ENCODE assay signal across 31 cellular contexts in the genomic region with DNA sequence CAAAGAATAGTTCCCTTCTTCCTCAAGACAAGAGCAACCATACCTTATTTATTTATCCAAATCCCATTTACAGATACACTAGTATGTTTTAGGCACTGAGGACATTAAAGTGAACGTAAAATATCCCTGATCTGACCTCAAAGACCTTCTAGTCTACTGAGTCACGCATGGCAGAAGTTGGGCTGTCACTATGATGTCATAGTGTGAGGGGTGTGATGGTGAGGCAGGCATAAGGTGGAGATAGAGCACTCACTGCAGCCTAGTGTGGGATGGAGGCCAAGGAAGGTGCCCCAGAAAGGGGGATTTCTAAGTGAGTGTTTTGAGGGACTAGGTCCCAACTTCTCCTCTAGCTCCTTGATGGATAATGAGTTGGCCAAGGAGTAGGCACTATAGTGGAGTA.
A peak's percentile ranks its signal among the peaks of the same experiment; 100 is the strongest.
DNase-seq lines count a peak whose midpoint lies in the region; ATAC-seq, FAIRE-seq and TF ChIP-seq lines count a peak whose summit lies in the region.
"Had no signal": no experiment of that assay in that cellular context is flagged by ENCODE, and none has a peak within 500 bp of the region (broad histone marks: within the 10 kb centered on the region; RNA-seq: fewer than 3 reads in every experiment).

No MANE protein-coding gene starts in this region.

- TF ChIP-seq CTCF in HepG2 (CRISPR knock-in tag; IDR thresholded peaks at IDR 0.05): no peak
- TF ChIP-seq CTCF in right lobe of liver (IDR thresholded peaks at IDR 0.05): no peak
- no peak for TF ChIP-seq CTCF in coronary artery (IDR thresholded peaks at IDR 0.05)

- H3K79me2 ChIP-seq in HepG2 (ENCODE audit: insufficient read depth, low read length): no peaks in the 10 kb centered on the region

- DNase-seq in HepG2 (ENCODE audit: low spot score) (no peak), right lobe of liver (no peak), coronary artery (ENCODE audit: low spot score) (peak; percentile 8)
- DNase-seq in stimulated activated CD4-positive, alpha-beta T cell treated with anti-CD3 and anti-CD28 coated beads, Interleukin-12 subunit alpha, Interleukin-12 subunit beta, amount 100 ng/mL, for 4 hours: no peak
- DNase-seq: 8988T; ACHN; AML-193; BE2C; C1 segment of cervical spinal cord; Caco-2; Calu3; CD4-positive, alpha-beta memory T cell; CD4-positive, alpha-beta T cell; CD4-positive, CD25-positive, alpha-beta regulatory T cell; CD8-positive, alpha-beta memory T cell; CD8-positive, alpha-beta T cell; COR-L47; DMS 273 treated with DMSO at 0.1 percent for 48 hours; DMS153; DMS53; DMS79; DMS79 treated with DMSO at 0.1 percent for 48 hours; DND-41; EL had no signal

- no peak overlapping the region for H3K9ac ChIP-seq in HepG2 (ENCODE audit: insufficient read depth, low read depth, low read length)
- H3K9ac ChIP-seq: BLaER1; BLaER1 treated with 17β-estradiol and CSF1 and Interleukin-3, amounts not matched to agents 10 nM and 100 nM had no signal

- H4K20me1 ChIP-seq in HepG2 (ENCODE audit: insufficient read depth, low read length): no peaks in the 10 kb centered on the region
- H4K20me1 ChIP-seq: BLaER1; BLaER1 treated with 17β-estradiol and CSF1 and Interleukin-3, amounts not matched to agents 10 nM and 100 nM had no signal

- CTCF ChIA-PET in HepG2 (lab: Yijun Ruan, JAX; ENCODE audit: low intra/inter-chr PET ratio, low total read pairs): no interaction called here

- H3K4me1 ChIP-seq in HepG2 (ENCODE audit: insufficient read depth, low read length) (no peaks in the 10 kb centered on the region), right lobe of liver (no peaks in the 10 kb centered on the region)
- H3K4me1 ChIP-seq: A549, BE2C, BLaER1, Caco-2 had no signal

- no peak overlapping the region for H2AFZ ChIP-seq in HepG2 (ENCODE audit: low read length)

- BruUV-seq in HepG2 (replicated peaks; lab: Mats Ljungman, UMichigan): no TSS peak

- POLR2A ChIA-PET in HepG2 (lab: Yijun Ruan, JAX): no interaction called here

- FAIRE-seq in HepG2 (lab: Jason Lieb, UNC): no peak
- FAIRE-seq: A204.1, A549, D721Med had no signal

- in situ Hi-C loops in HepG2 (cut with HindIII; ENCODE audit: extremely low pct_ligation_motif_present, low pct_unique_long_range_greater_than_20kb): no loop called here

- TF ChIP-seq RAD21 in HepG2 (CRISPR knock-in tag; IDR thresholded peaks at IDR 0.05): no peak

- TF ChIP-seq EP300 in HepG2 (IDR thresholded peaks at IDR 0.05; ENCODE audit: low read depth in 2 of 2, low read length in 2 of 2) (no peak), HepG2 (CRISPR knock-in tag; IDR thresholded peaks at IDR 0.05; ENCODE audit: borderline replicate concordance) (no peak)

- TF ChIP-seq POLR2A in HepG2 (IDR thresholded peaks at IDR 0.05; ENCODE audit: insufficient read depth in 1 of 2, low read depth in 2 of 2, low read length in 2 of 2): no peak
- TF ChIP-seq POLR2A in right lobe of liver (IDR thresholded peaks at IDR 0.05): no peak

- H3K36me3 ChIP-seq in HepG2 (replicated peaks in 1 of 2; ENCODE audit: control insufficient read depth in 1 of 2, insufficient read depth in 2 of 2, low read length in 2 of 2) (no peaks in the 10 kb centered on the region), right lobe of liver (no peaks in the 10 kb centered on the region)
- H3K36me3 ChIP-seq: BE2C; BLaER1; BLaER1 treated with 17β-estradiol and CSF1 and Interleukin-3, amounts not matched to agents 10 nM and 100 nM had no signal

- no peak overlapping the region for H3K4me2 ChIP-seq in HepG2 (ENCODE audit: low read depth, low read length)
- H3K4me2 ChIP-seq: A549; BLaER1; BLaER1 treated with 17β-estradiol and CSF1 and Interleukin-3, amounts not matched to agents 10 nM and 100 nM had no signal

- H3K9me3 ChIP-seq in HepG2 (ENCODE audit: low read length): no peaks in the 10 kb centered on the region
- H3K9me3 ChIP-seq in right lobe of liver: no peaks in the 10 kb centered on the region
- H3K9me3 ChIP-seq: A549; BE2C; BLaER1; BLaER1 treated with 17β-estradiol and CSF1 and Interleukin-3, amounts not matched to agents 10 nM and 100 nM; Caco-2 had no signal

- ATAC-seq in HepG2: no peak
- ATAC-seq in right lobe of liver: no peak
- ATAC-seq: A549; CD8-positive, alpha-beta T cell had no signal

- H3K27me3 ChIP-seq in HepG2 (ENCODE audit: control insufficient read depth in 1 of 2, insufficient read depth in 2 of 2, low read length in 2 of 2): 0 out of 5 replicates have a peak, but pooled peaks cover 0 to 1% of the 10 kb centered on the region in 2 experiments
- H3K27me3 ChIP-seq in right lobe of liver: no peaks in the 10 kb centered on the region
- H3K27me3 ChIP-seq: BE2C; BLaER1; BLaER1 treated with 17β-estradiol and CSF1 and Interleukin-3, amounts not matched to agents 10 nM and 100 nM had no signal

- H3K27ac ChIP-seq in HepG2 (ENCODE audit: extremely low read length, insufficient read depth, low read length) (no peak overlapping the region), right lobe of liver (no peak overlapping the region), coronary artery (no peak overlapping the region)
- H3K27ac ChIP-seq: 22Rv1; A549; BLaER1; BLaER1 treated with 17β-estradiol and CSF1 and Interleukin-3, amounts not matched to agents 10 nM and 100 nM; C4-2B had no signal

- intact Hi-C loops in HepG2 (cut with micrococcal nuclease; ENCODE audit: unreplicated experiment) (no loop called here), right lobe of liver (cut with DNase I) (no loop called here)

- 35% methylated on average over 2 of the region's 2 CpGs for WGBS in HepG2 (ENCODE audit: low lambda C conversion rate)
- WGBS in right lobe of liver (ENCODE audit: insufficient coverage, low coverage, low lambda C conversion rate, missing lambda C conversion rate): 33% methylated on average over 2 of the region's 2 CpGs

- H3K4me3 ChIP-seq in HepG2 (replicated peaks in 1 of 3; ENCODE audit: insufficient read depth in 1 of 3, low read depth in 2 of 3, low read length in 3 of 3) (no peak overlapping the region), right lobe of liver (no peak overlapping the region), coronary artery (no peak overlapping the region)
- H3K4me3 ChIP-seq: A549; BLaER1; BLaER1 treated with 17β-estradiol and CSF1 and Interleukin-3, amounts not matched to agents 10 nM and 100 nM had no signal

TF ChIP-seq in HepG2, 621 proteins besides CTCF, POLR2A, EP300 and RAD21:
- TF ChIP-seq PLSCR1 (CRISPR knock-in tag; IDR thresholded peaks at IDR 0.05; ENCODE audit: borderline replicate concordance) (no peak), ZNF607 (CRISPR knock-in tag; IDR thresholded peaks at IDR 0.05; ENCODE audit: borderline replicate concordance) (no peak), KDM1A (CRISPR knock-in tag; IDR thresholded peaks at IDR 0.05) (no peak), ZNF580 (CRISPR knock-in tag; IDR thresholded peaks at IDR 0.05; ENCODE audit: borderline replicate concordance, low read depth) (no peak), CREB1 (IDR thresholded peaks at IDR 0.05) (peak; percentile 57; the same call in 1 of the 2 replicates), CREB1 (CRISPR knock-in tag; IDR thresholded peaks at IDR 0.05) (no peak), MYPOP (CRISPR knock-in tag; IDR thresholded peaks at IDR 0.05) (no peak), ATF7 (IDR thresholded peaks at IDR 0.05) (peak; percentile 57), ATF7 (CRISPR knock-in tag; IDR thresholded peaks at IDR 0.05) (no peak), ZNF879 (CRISPR knock-in tag; IDR thresholded peaks at IDR 0.05) (no peak), BRCA1 (CRISPR knock-in tag; IDR thresholded peaks at IDR 0.05) (no peak), MYNN (CRISPR knock-in tag; IDR thresholded peaks at IDR 0.05; ENCODE audit: low read depth) (no peak), CENPT (CRISPR knock-in tag; IDR thresholded peaks at IDR 0.05; ENCODE audit: low read depth) (no peak), FOXK2 (IDR thresholded peaks at IDR 0.05) (no peak), TGIF2 (CRISPR knock-in tag; IDR thresholded peaks at IDR 0.05) (no peak)
- TF ChIP-seq, protein P1, sequence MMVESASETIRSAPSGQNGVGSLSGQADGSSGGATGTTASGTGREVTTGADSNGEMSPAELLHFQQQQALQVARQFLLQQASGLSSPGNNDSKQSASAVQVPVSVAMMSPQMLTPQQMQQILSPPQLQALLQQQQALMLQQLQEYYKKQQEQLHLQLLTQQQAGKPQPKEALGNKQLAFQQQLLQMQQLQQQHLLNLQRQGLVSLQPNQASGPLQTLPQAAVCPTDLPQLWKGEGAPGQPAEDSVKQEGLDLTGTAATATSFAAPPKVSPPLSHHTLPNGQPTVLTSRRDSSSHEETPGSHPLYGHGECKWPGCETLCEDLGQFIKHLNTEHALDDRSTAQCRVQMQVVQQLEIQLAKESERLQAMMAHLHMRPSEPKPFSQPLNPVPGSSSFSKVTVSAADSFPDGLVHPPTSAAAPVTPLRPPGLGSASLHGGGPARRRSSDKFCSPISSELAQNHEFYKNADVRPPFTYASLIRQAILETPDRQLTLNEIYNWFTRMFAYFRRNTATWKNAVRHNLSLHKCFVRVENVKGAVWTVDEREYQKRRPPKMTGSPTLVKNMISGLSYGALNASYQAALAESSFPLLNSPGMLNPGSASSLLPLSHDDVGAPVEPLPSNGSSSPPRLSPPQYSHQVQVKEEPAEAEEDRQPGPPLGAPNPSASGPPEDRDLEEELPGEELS (CRISPR knock-in tag; IDR thresholded peaks at IDR 0.05): no peak
